Comparison of ENCODE assay signal across 28 cellular contexts in the genomic region with DNA sequence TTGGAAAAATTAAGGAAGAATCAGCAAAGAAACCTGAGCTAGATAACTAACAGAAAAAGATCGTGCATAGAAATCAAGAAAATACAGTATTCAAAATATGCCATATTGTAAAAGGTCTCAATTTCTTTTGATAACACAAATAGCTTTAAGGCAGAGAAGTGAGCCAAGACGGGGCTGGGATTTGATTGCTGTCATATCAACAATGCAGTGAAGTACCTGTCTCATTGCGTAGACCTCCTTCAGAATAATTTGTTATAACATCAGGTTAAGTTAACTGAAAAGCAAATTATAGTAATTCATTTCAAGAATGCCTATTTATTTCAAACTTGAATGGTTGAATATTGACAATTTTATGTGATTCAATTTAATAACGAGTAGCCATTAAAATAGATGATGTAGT.
"Had no signal": no experiment of that assay in that cellular context is flagged by ENCODE, and none has a peak within 500 bp of the region (broad histone marks: within the 10 kb centered on the region; RNA-seq: fewer than 3 reads in every experiment).

No MANE protein-coding gene starts in this region.

- H3K27me3 Mint-ChIP-seq: stimulated activated memory B cell treated with anti-CD40 and anti-IgM and Interleukin-4, amounts not matched to agents 10 μg/mL and 1 μg/mL and 100 μg/mL, for 72 hours; stimulated activated naive B cell treated with anti-CD40 and anti-IgM and Interleukin-4, amounts not matched to agents 10 μg/mL and 1 μg/mL and 100 μg/mL, for 72 hours; stimulated activated naive CD8-positive, alpha-beta T cell treated with anti-CD3 and anti-CD28 coated beads, Interleukin-15, amount 100 ng/mL, for 72 hours; stimulated activated naive CD8-positive, alpha-beta T cell treated with anti-CD3 and anti-CD28 coated beads, Interleukin-15, Interleukin-2, amounts not matched to agents 100 ng/mL and 50 ng/mL, for 24 hours; type B pancreatic cell had no signal

- H3K36me3 Mint-ChIP-seq: stimulated activated effector memory CD8-positive, alpha-beta T cell treated with anti-CD3 and anti-CD28 coated beads, Interleukin-12 subunit alpha, Interleukin-12 subunit beta, amount 100 ng/mL, for 72 hours; stimulated activated memory B cell treated with anti-CD40 and anti-IgM and Interleukin-4, amounts not matched to agents 10 μg/mL and 1 μg/mL and 100 μg/mL, for 72 hours; stimulated activated naive B cell treated with anti-CD40 and anti-IgM and Interleukin-4, amounts not matched to agents 10 μg/mL and 1 μg/mL and 100 μg/mL, for 72 hours; type B pancreatic cell had no signal

- H3K4me3 Mint-ChIP-seq: stimulated activated effector memory CD8-positive, alpha-beta T cell treated with anti-CD3 and anti-CD28 coated beads, Interleukin-12 subunit alpha, Interleukin-12 subunit beta, amount 100 ng/mL, for 72 hours; stimulated activated memory B cell treated with anti-CD40 and anti-IgM and Interleukin-4, amounts not matched to agents 10 μg/mL and 1 μg/mL and 100 μg/mL, for 72 hours; stimulated activated naive B cell treated with anti-CD40 and anti-IgM and Interleukin-4, amounts not matched to agents 10 μg/mL and 1 μg/mL and 100 μg/mL, for 72 hours; stimulated activated naive CD8-positive, alpha-beta T cell treated with anti-CD3 and anti-CD28 coated beads, Interleukin-15, amount 100 ng/mL, for 72 hours; stimulated activated naive CD8-positive, alpha-beta T cell treated with anti-CD3 and anti-CD28 coated beads, Interleukin-15, Interleukin-2, amounts not matched to agents 100 ng/mL and 50 ng/mL, for 24 hours; type B pancreatic cell had no signal

- H3K27ac ChIP-seq: stomach, suprapubic skin, testis, thoracic aorta, thyroid gland, tibial artery, tibial nerve, transverse colon, upper lobe of left lung, upper lobe of right lung, uterus, vagina had no signal

- DNase-seq: stimulated activated CD4-positive, alpha-beta T cell treated with anti-CD3 and anti-CD28 coated beads, Interleukin-2, amount 100 ng/mL, for 48 hours; stimulated activated CD4-positive, alpha-beta T cell treated with anti-CD3 and anti-CD28 coated beads, Interleukin-4, amount 100 ng/mL, for 1 hour; stimulated activated CD4-positive, alpha-beta T cell treated with anti-CD3 and anti-CD28 coated beads, Interleukin-4, amount 100 ng/mL, for 24 hours; stimulated activated CD4-positive, alpha-beta T cell treated with anti-CD3 and anti-CD28 coated beads, Interleukin-4, amount 100 ng/mL, for 4 hours; stimulated activated CD8-positive, alpha-beta memory T cell treated with anti-CD3 and anti-CD28 coated beads, Interleukin-4, amount 100 ng/mL, for 48 hours; stimulated activated naive B cell treated with anti-CD40 and anti-IgM and Interleukin-4, amounts not matched to agents 10 μg/mL and 1 μg/mL and 100 μg/mL, for 72 hours; stimulated activated naive CD4-positive, alpha-beta T cell; stimulated activated naive CD4-positive, alpha-beta T cell treated with Interleukin-2 at 50 U/mL for 16 hours; stimulated activated naive CD8-positive, alpha-beta T cell treated with anti-CD3 and anti-CD28 coated beads, Interleukin-15, amount 100 ng/mL, for 72 hours; stimulated activated naive CD8-positive, alpha-beta T cell treated with anti-CD3 and anti-CD28 coated beads, Interleukin-15, Interleukin-2, amounts not matched to agents 100 U/mL and 50 U/mL, for 24 hours; stomach; substantia nigra; testis; thyroid gland; tibial artery; transverse colon; trophoblast cell; upper lobe of left lung; upper lobe of right lung; uterus had no signal

- H3K27ac Mint-ChIP-seq: stimulated activated effector memory CD8-positive, alpha-beta T cell treated with anti-CD3 and anti-CD28 coated beads, Interleukin-12 subunit alpha, Interleukin-12 subunit beta, amount 100 ng/mL, for 72 hours; stimulated activated memory B cell treated with anti-CD40 and anti-IgM and Interleukin-4, amounts not matched to agents 10 μg/mL and 1 μg/mL and 100 μg/mL, for 72 hours; stimulated activated naive B cell treated with anti-CD40 and anti-IgM and Interleukin-4, amounts not matched to agents 10 μg/mL and 1 μg/mL and 100 μg/mL, for 72 hours; stimulated activated naive CD8-positive, alpha-beta T cell treated with anti-CD3 and anti-CD28 coated beads, Interleukin-15, amount 100 ng/mL, for 72 hours; stimulated activated naive CD8-positive, alpha-beta T cell treated with anti-CD3 and anti-CD28 coated beads, Interleukin-15, Interleukin-2, amounts not matched to agents 100 ng/mL and 50 ng/mL, for 24 hours; type B pancreatic cell had no signal

- H3K36me3 ChIP-seq: stomach, suprapubic skin, thoracic aorta, thyroid gland, tibial artery, tibial nerve, transverse colon, upper lobe of left lung, upper lobe of right lung, uterus, vagina had no signal

- H3K9me3 ChIP-seq: testis, thoracic aorta, thyroid gland, tibial artery, transverse colon, upper lobe of right lung, uterus, vagina had no signal

- H3K4me1 Mint-ChIP-seq: stimulated activated effector memory CD8-positive, alpha-beta T cell treated with anti-CD3 and anti-CD28 coated beads, Interleukin-12 subunit alpha, Interleukin-12 subunit beta, amount 100 ng/mL, for 72 hours; stimulated activated memory B cell treated with anti-CD40 and anti-IgM and Interleukin-4, amounts not matched to agents 10 μg/mL and 1 μg/mL and 100 μg/mL, for 72 hours; stimulated activated naive B cell treated with anti-CD40 and anti-IgM and Interleukin-4, amounts not matched to agents 10 μg/mL and 1 μg/mL and 100 μg/mL, for 72 hours; stimulated activated naive CD8-positive, alpha-beta T cell treated with anti-CD3 and anti-CD28 coated beads, Interleukin-15, amount 100 ng/mL, for 72 hours had no signal

- H3K27me3 ChIP-seq: stomach, suprapubic skin, testis, thyroid gland, tibial artery, tibial nerve, transverse colon, upper lobe of left lung, upper lobe of right lung, uterus, vagina had no signal

- H3K4me3 ChIP-seq: stomach, suprapubic skin, testis, thoracic aorta, thyroid gland, tibial artery, tibial nerve, transverse colon, upper lobe of left lung, upper lobe of right lung, uterus, vagina had no signal
